In genomic region chr13:107119989-107120881, GRCh38 we compare ENCODE assay signal across 16 cellular contexts.
"Had no signal": no experiment of that assay in that cellular context is flagged by ENCODE, and none has a peak within 500 bp of the region (broad histone marks: within the 10 kb centered on the region; RNA-seq: fewer than 3 reads in every experiment).

No MANE protein-coding gene starts in this region.

- H3K9me3 ChIP-seq: right atrium auricular region, tibial nerve had no signal

- H3K36me3 ChIP-seq: right atrium auricular region, tibial nerve had no signal

- H3K27ac ChIP-seq: epithelial cell of prostate, right atrium auricular region, tibial nerve had no signal

- H3K4me1 ChIP-seq: right atrium auricular region, tibial nerve had no signal

- DNase-seq: activated B cell treated with CpG ODN at 0.5 μM for 24 hours; activated CD4-positive, alpha-beta memory T cell treated with anti-CD3 and anti-CD28 coated beads for 36 hours; activated CD4-positive, alpha-beta T cell treated with anti-CD3 and anti-CD28 coated beads for 4 hours; activated gamma-delta T cell treated with Interleukin-2 at 50 U/mL for 16 hours; activated T-cell treated with anti-CD3 and anti-CD28 coated beads for 4 hours; amniotic stem cell; dermis blood vessel endothelial cell; effector memory CD4-positive, alpha-beta T cell; foreskin fibroblast; hippocampal formation; left cardiac atrium; midbrain had no signal

- H3K4me3 ChIP-seq: lung, right atrium auricular region, tibial nerve had no signal

- ATAC-seq: left cardiac atrium had no signal

- H3K27me3 ChIP-seq: right atrium auricular region, tibial nerve had no signal
